2 cellular contexts compared by ENCODE assay signal in genomic region chr7:140922741-140923345, GRCh38.
TF ChIP-seq lines count a peak whose summit lies in the region.

No MANE protein-coding gene starts in this region.

TF ChIP-seq in SK-N-SH, 30 proteins besides CTCF, POLR2A, EP300 and RAD21 (continued from another document):
- TF ChIP-seq TCF12 (IDR thresholded peaks at IDR 0.05) (no peak), TAF1 (IDR thresholded peaks at IDR 0.05; ENCODE audit: borderline replicate concordance, low read depth, low read length) (no peak), NRF1 (IDR thresholded peaks at IDR 0.05; ENCODE audit: low read depth, low read length) (no peak), MAX (IDR thresholded peaks at IDR 0.05; ENCODE audit: low read depth) (no peak), POLR2AphosphoS5 (IDR thresholded peaks at IDR 0.05; ENCODE audit: low read depth, low read length) (no peak), USF1 (IDR thresholded peaks at IDR 0.05; ENCODE audit: borderline replicate concordance, low read depth) (no peak), TEAD4 (IDR thresholded peaks at IDR 0.05; ENCODE audit: borderline replicate concordance, insufficient read depth) (no peak), MXI1 (IDR thresholded peaks at IDR 0.05; ENCODE audit: low read depth, low read length) (no peak), JUND (IDR thresholded peaks at IDR 0.05) (no peak)
- TF ChIP-seq, protein P1, sequence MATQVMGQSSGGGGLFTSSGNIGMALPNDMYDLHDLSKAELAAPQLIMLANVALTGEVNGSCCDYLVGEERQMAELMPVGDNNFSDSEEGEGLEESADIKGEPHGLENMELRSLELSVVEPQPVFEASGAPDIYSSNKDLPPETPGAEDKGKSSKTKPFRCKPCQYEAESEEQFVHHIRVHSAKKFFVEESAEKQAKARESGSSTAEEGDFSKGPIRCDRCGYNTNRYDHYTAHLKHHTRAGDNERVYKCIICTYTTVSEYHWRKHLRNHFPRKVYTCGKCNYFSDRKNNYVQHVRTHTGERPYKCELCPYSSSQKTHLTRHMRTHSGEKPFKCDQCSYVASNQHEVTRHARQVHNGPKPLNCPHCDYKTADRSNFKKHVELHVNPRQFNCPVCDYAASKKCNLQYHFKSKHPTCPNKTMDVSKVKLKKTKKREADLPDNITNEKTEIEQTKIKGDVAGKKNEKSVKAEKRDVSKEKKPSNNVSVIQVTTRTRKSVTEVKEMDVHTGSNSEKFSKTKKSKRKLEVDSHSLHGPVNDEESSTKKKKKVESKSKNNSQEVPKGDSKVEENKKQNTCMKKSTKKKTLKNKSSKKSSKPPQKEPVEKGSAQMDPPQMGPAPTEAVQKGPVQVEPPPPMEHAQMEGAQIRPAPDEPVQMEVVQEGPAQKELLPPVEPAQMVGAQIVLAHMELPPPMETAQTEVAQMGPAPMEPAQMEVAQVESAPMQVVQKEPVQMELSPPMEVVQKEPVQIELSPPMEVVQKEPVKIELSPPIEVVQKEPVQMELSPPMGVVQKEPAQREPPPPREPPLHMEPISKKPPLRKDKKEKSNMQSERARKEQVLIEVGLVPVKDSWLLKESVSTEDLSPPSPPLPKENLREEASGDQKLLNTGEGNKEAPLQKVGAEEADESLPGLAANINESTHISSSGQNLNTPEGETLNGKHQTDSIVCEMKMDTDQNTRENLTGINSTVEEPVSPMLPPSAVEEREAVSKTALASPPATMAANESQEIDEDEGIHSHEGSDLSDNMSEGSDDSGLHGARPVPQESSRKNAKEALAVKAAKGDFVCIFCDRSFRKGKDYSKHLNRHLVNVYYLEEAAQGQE (IDR thresholded peaks at IDR 0.05; ENCODE audit: low read depth, low read length), result no peak
- TF ChIP-seq, protein P2, sequence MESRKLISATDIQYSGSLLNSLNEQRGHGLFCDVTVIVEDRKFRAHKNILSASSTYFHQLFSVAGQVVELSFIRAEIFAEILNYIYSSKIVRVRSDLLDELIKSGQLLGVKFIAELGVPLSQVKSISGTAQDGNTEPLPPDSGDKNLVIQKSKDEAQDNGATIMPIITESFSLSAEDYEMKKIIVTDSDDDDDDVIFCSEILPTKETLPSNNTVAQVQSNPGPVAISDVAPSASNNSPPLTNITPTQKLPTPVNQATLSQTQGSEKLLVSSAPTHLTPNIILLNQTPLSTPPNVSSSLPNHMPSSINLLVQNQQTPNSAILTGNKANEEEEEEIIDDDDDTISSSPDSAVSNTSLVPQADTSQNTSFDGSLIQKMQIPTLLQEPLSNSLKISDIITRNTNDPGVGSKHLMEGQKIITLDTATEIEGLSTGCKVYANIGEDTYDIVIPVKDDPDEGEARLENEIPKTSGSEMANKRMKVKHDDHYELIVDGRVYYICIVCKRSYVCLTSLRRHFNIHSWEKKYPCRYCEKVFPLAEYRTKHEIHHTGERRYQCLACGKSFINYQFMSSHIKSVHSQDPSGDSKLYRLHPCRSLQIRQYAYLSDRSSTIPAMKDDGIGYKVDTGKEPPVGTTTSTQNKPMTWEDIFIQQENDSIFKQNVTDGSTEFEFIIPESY (IDR thresholded peaks at IDR 0.05; ENCODE audit: borderline replicate concordance, low read depth), result no peak

TF ChIP-seq in SK-N-SH treated with all-trans-retinoic acid at 6 μM for 48 hours, 23 proteins besides CTCF, POLR2A, EP300 and RAD21:
- no peak for TF ChIP-seq TSHZ2 (CRISPR knock-in tag; IDR thresholded peaks at IDR 0.05)
- TF ChIP-seq BACH2 (CRISPR knock-in tag; IDR thresholded peaks at IDR 0.05; ENCODE audit: borderline replicate concordance), result no peak
- no peak for TF ChIP-seq ISL1 (CRISPR knock-in tag; IDR thresholded peaks at IDR 0.05)
- no peak for TF ChIP-seq ZNF8 (CRISPR knock-in tag; IDR thresholded peaks at IDR 0.05)
- no peak for TF ChIP-seq TOX (CRISPR knock-in tag; IDR thresholded peaks at IDR 0.05; ENCODE audit: borderline replicate concordance)
- TF ChIP-seq GLIS3 (CRISPR knock-in tag; IDR thresholded peaks at IDR 0.05), result no peak
- TF ChIP-seq ZFP30 (CRISPR knock-in tag; IDR thresholded peaks at IDR 0.05), result no peak
- no peak for TF ChIP-seq PPARA (CRISPR knock-in tag; IDR thresholded peaks at IDR 0.05; ENCODE audit: borderline replicate concordance)
- no peak for TF ChIP-seq TCF4 (CRISPR knock-in tag; IDR thresholded peaks at IDR 0.05; ENCODE audit: borderline replicate concordance)
- TF ChIP-seq ESRRG (CRISPR knock-in tag; IDR thresholded peaks at IDR 0.05), result no peak
- no peak for TF ChIP-seq SNAI2 (CRISPR knock-in tag; IDR thresholded peaks at IDR 0.05)
- no peak for TF ChIP-seq ZFP3 (CRISPR knock-in tag; IDR thresholded peaks at IDR 0.05)
